ENCODE assay signal across 1 cellular context in the genomic region with DNA sequence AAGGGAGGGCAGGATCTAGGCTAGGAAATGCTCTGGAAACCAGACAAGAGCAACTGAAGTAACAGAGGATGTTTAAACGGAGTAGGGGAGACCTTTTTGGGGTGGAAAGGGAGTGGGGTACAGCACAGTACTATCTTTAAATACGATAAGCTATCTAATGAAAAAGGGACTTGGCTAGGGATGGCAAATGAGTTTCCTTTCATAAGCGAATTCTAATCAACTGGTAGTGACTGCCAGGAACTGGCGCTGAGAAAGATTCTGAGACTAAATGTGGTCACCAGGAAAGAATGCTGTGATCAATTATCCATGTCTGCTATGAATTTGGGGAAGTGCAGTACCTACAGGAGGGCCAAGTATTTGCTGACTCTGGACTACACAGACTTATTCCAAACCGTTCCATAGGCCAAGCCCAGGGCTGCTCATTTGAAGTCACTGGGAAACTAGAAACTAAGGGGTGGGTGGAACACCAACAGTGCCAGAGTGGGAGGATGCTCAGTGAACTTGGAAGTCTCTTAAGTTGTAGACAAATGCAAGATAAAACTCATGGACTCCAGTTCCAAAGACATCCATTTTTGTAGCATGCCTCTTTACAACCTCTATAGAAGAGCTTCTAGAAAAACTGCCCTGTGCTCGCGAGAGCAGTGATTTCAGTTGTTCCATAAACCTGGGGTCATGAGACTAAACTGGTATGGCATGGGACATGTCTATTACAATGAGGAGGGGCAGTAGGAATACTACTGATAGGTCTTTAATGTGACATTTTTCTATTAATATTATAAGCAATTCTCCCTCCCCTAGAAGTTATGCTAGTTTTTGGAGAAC.
TF ChIP-seq lines count a peak whose summit lies in the region.

No MANE protein-coding gene starts in this region.

TF ChIP-seq in GM23338, 12 proteins besides CTCF, POLR2A, EP300 and RAD21 (continued from another document):
- TF ChIP-seq, protein P1, sequence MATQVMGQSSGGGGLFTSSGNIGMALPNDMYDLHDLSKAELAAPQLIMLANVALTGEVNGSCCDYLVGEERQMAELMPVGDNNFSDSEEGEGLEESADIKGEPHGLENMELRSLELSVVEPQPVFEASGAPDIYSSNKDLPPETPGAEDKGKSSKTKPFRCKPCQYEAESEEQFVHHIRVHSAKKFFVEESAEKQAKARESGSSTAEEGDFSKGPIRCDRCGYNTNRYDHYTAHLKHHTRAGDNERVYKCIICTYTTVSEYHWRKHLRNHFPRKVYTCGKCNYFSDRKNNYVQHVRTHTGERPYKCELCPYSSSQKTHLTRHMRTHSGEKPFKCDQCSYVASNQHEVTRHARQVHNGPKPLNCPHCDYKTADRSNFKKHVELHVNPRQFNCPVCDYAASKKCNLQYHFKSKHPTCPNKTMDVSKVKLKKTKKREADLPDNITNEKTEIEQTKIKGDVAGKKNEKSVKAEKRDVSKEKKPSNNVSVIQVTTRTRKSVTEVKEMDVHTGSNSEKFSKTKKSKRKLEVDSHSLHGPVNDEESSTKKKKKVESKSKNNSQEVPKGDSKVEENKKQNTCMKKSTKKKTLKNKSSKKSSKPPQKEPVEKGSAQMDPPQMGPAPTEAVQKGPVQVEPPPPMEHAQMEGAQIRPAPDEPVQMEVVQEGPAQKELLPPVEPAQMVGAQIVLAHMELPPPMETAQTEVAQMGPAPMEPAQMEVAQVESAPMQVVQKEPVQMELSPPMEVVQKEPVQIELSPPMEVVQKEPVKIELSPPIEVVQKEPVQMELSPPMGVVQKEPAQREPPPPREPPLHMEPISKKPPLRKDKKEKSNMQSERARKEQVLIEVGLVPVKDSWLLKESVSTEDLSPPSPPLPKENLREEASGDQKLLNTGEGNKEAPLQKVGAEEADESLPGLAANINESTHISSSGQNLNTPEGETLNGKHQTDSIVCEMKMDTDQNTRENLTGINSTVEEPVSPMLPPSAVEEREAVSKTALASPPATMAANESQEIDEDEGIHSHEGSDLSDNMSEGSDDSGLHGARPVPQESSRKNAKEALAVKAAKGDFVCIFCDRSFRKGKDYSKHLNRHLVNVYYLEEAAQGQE (IDR thresholded peaks at IDR 0.05; ENCODE audit: unreplicated experiment) = no peak
- TF ChIP-seq EZH2phosphoT487 (IDR thresholded peaks at IDR 0.05; ENCODE audit: unreplicated experiment) = no peak
